Comparison of ENCODE assay signal across 23 cellular contexts in genomic region chr12:27472604-27473003, GRCh38. TPM values are rescaled to one million over a fixed set of nuclear protein-coding genes. Genes with fewer than 3 reads are reported as not detected.
DNase-seq lines count a peak whose midpoint lies in the region; ATAC-seq lines count a peak whose summit lies in the region.
"Had no signal": no experiment of that assay in that cellular context is flagged by ENCODE, and none has a peak within 500 bp of the region (broad histone marks: within the 10 kb centered on the region; RNA-seq: fewer than 3 reads in every experiment).

No MANE protein-coding gene starts in this region.

- no peak overlapping the region for H3K4me3 ChIP-seq in H7 (ENCODE audit: insufficient read depth, low read depth, low read length)
- H3K4me3 ChIP-seq: K562, Peyer's patch, SJSA1 had no signal

- peaks cover 36% of the 10 kb centered on the region for H3K36me3 Mint-ChIP-seq in activated naive CD4-positive, alpha-beta T cell treated with anti-CD3 and anti-CD28 coated beads, Interleukin-2, amount 10 ng/mL, durations not matched to agents 7 days and 5 days
- H3K36me3 Mint-ChIP-seq in activated naive CD4-positive, alpha-beta T cell treated with anti-CD3 and anti-CD28 coated beads for 36 hours (ENCODE audit: low read depth), result peaks cover 3% of the 10 kb centered on the region
- peaks cover 36% of the 10 kb centered on the region for H3K36me3 Mint-ChIP-seq in activated naive CD8-positive, alpha-beta T cell treated with anti-CD3 and anti-CD28 coated beads, Interleukin-2, amount 10 ng/mL, durations not matched to agents 7 days and 5 days
- H3K36me3 Mint-ChIP-seq: CD4-positive, CD25-positive, alpha-beta regulatory T cell had no signal

- peak overlapping the region; percentile 80 for H3K27ac Mint-ChIP-seq in activated naive CD4-positive, alpha-beta T cell treated with anti-CD3 and anti-CD28 coated beads, Interleukin-2, amount 10 ng/mL, durations not matched to agents 7 days and 5 days
- H3K27ac Mint-ChIP-seq in activated naive CD4-positive, alpha-beta T cell treated with anti-CD3 and anti-CD28 coated beads for 36 hours, result no peak overlapping the region
- H3K27ac Mint-ChIP-seq in activated naive CD8-positive, alpha-beta T cell treated with anti-CD3 and anti-CD28 coated beads, Interleukin-2, amount 10 ng/mL, durations not matched to agents 7 days and 5 days, result peak overlapping the region; percentile 80
- H3K27ac Mint-ChIP-seq: B cell; CD4-positive, CD25-positive, alpha-beta regulatory T cell; HFFc6 had no signal

- H3K27me3 Mint-ChIP-seq in activated naive CD4-positive, alpha-beta T cell treated with anti-CD3 and anti-CD28 coated beads, Interleukin-2, amount 10 ng/mL, durations not matched to agents 7 days and 5 days, result no peaks in the 10 kb centered on the region
- H3K27me3 Mint-ChIP-seq in activated naive CD4-positive, alpha-beta T cell treated with anti-CD3 and anti-CD28 coated beads for 36 hours (ENCODE audit: low read depth), result no peaks in the 10 kb centered on the region
- no peaks in the 10 kb centered on the region for H3K27me3 Mint-ChIP-seq in activated naive CD8-positive, alpha-beta T cell treated with anti-CD3 and anti-CD28 coated beads, Interleukin-2, amount 10 ng/mL, durations not matched to agents 7 days and 5 days

- no peak for DNase-seq in activated naive CD4-positive, alpha-beta T cell treated with anti-CD3 and anti-CD28 coated beads, Interleukin-2, amount 10 ng/mL, durations not matched to agents 7 days and 5 days
- DNase-seq in activated naive CD4-positive, alpha-beta T cell treated with anti-CD3 and anti-CD28 coated beads for 36 hours, result no peak
- DNase-seq in SW480 (ENCODE audit: low spot score) (peak; percentile 78), H7 (no peak), NCI-H187 treated with DMSO at 0.1 percent for 48 hours (lab: John Stamatoyannopoulos, UW) (no peak)
- DNase-seq in activated naive CD8-positive, alpha-beta T cell treated with anti-CD3 and anti-CD28 coated beads, Interleukin-2, amount 10 ng/mL, durations not matched to agents 7 days and 5 days, result no peak
- DNase-seq in activated CD8-positive, alpha-beta memory T cell treated with anti-CD3 and anti-CD28 coated beads for 24 hours, result no peak
- DNase-seq: HFFc6, NCI-H1105, NCI-H146, NCI-H2081, NCI-H2171 treated with DMSO at 0.1 percent for 48 hours, NCI-H446, NCI-H526, Peyer's patch had no signal

- POLR2A ChIA-PET in activated naive CD8-positive, alpha-beta T cell treated with anti-CD3 and anti-CD28 coated beads, Interleukin-2, amount 10 ng/mL, durations not matched to agents 7 days and 5 days (lab: Charles Lee), result interaction anchor here (0.5 to 1.5 kb wide), 2 partner anchors 12 to 37 kb away, joined by 3 read pairs; no protein-coding TSS in a partner anchor

- H3K36me3 ChIP-seq in H7 (replicated peaks; ENCODE audit: control insufficient read depth, insufficient read depth, low read length), result no peaks in the 10 kb centered on the region
- H3K36me3 ChIP-seq: Peyer's patch, SJSA1 had no signal

- peak; percentile 91 for ATAC-seq in activated naive CD8-positive, alpha-beta T cell treated with anti-CD3 and anti-CD28 coated beads, Interleukin-2, amount 10 ng/mL, durations not matched to agents 7 days and 5 days (ENCODE audit: low read depth)
- ATAC-seq in GM19328 (IDR thresholded peaks at IDR 0.05; ENCODE audit: unreplicated experiment), result no peak
- ATAC-seq: K562, Right ventricle myocardium inferior had no signal

- peaks cover 29% of the 10 kb centered on the region for H3K9me3 Mint-ChIP-seq in activated naive CD4-positive, alpha-beta T cell treated with anti-CD3 and anti-CD28 coated beads, Interleukin-2, amount 10 ng/mL, durations not matched to agents 7 days and 5 days
- H3K9me3 Mint-ChIP-seq in activated naive CD4-positive, alpha-beta T cell treated with anti-CD3 and anti-CD28 coated beads for 36 hours, result peaks cover 18% of the 10 kb centered on the region
- H3K9me3 Mint-ChIP-seq in activated naive CD8-positive, alpha-beta T cell treated with anti-CD3 and anti-CD28 coated beads, Interleukin-2, amount 10 ng/mL, durations not matched to agents 7 days and 5 days, result peaks cover 22% of the 10 kb centered on the region

- CTCF ChIA-PET in activated naive CD4-positive, alpha-beta T cell treated with anti-CD3 and anti-CD28 coated beads, Interleukin-2, amount 10 ng/mL, durations not matched to agents 7 days and 5 days (lab: Charles Lee), result no interaction called here
- CTCF ChIA-PET in activated naive CD4-positive, alpha-beta T cell treated with anti-CD3 and anti-CD28 coated beads for 36 hours (lab: Charles Lee), result no interaction called here

- no peaks in the 10 kb centered on the region for H3K27me3 ChIP-seq in H7 (ENCODE audit: control insufficient read depth, insufficient read depth, low read length)
- H3K27me3 ChIP-seq: Peyer's patch, SJSA1 had no signal

- H3K4me1 Mint-ChIP-seq in activated naive CD4-positive, alpha-beta T cell treated with anti-CD3 and anti-CD28 coated beads, Interleukin-2, amount 10 ng/mL, durations not matched to agents 7 days and 5 days, result peaks cover 65% of the 10 kb centered on the region
- peaks cover 21% of the 10 kb centered on the region for H3K4me1 Mint-ChIP-seq in activated naive CD4-positive, alpha-beta T cell treated with anti-CD3 and anti-CD28 coated beads for 36 hours (ENCODE audit: low read depth)
- peaks cover 60% of the 10 kb centered on the region for H3K4me1 Mint-ChIP-seq in activated naive CD8-positive, alpha-beta T cell treated with anti-CD3 and anti-CD28 coated beads, Interleukin-2, amount 10 ng/mL, durations not matched to agents 7 days and 5 days
- H3K4me1 Mint-ChIP-seq: CD4-positive, CD25-positive, alpha-beta regulatory T cell had no signal

- H3K4me3 Mint-ChIP-seq in activated naive CD4-positive, alpha-beta T cell treated with anti-CD3 and anti-CD28 coated beads, Interleukin-2, amount 10 ng/mL, durations not matched to agents 7 days and 5 days, result no peak overlapping the region
- no peak overlapping the region for H3K4me3 Mint-ChIP-seq in activated naive CD4-positive, alpha-beta T cell treated with anti-CD3 and anti-CD28 coated beads for 36 hours
- H3K4me3 Mint-ChIP-seq in activated naive CD8-positive, alpha-beta T cell treated with anti-CD3 and anti-CD28 coated beads, Interleukin-2, amount 10 ng/mL, durations not matched to agents 7 days and 5 days, result peak overlapping the region; percentile 67
- H3K4me3 Mint-ChIP-seq: B cell; CD4-positive, CD25-positive, alpha-beta regulatory T cell; HFFc6 had no signal

- intact Hi-C loops in activated naive CD4-positive, alpha-beta T cell treated with anti-CD3 and anti-CD28 coated beads for 36 hours (cut with micrococcal nuclease), result no loop called here

RNA-seq across cellular contexts. Expression of gene SMCO2, which starts 26.1 kb away (rescaled TPM):
- total RNA-seq in activated naive CD4-positive, alpha-beta T cell treated with anti-CD3 and anti-CD28 coated beads for 36 hours, result under 1 TPM; 0.19 to 0.22 TPM
- not detected for total RNA-seq in activated naive CD8-positive, alpha-beta T cell treated with anti-CD3 and anti-CD28 coated beads, Interleukin-2, amount 10 ng/mL, durations not matched to agents 7 days and 5 days
- total RNA-seq in H7 (2014; rRNA removed; shearing (Covaris generic)), result not detected in 2 replicates
- total RNA-seq: A172; B cell; CD4-positive, CD25-positive, alpha-beta regulatory T cell; HFFc6; K562; OCI-LY7; Peyer's patch; Right ventricle myocardium inferior; SJSA1 had no signal

RNA-seq across cellular contexts. Expression of gene PPFIBP1, which starts 51.4 kb away (rescaled TPM):
- 10 to 100 TPM; 43.4 to 43.6 TPM for total RNA-seq in activated naive CD4-positive, alpha-beta T cell treated with anti-CD3 and anti-CD28 coated beads for 36 hours
- 10 to 100 TPM; 14.6 to 18.2 TPM for total RNA-seq in activated naive CD8-positive, alpha-beta T cell treated with anti-CD3 and anti-CD28 coated beads, Interleukin-2, amount 10 ng/mL, durations not matched to agents 7 days and 5 days
- total RNA-seq in H7 (2014; rRNA removed; shearing (Covaris generic)), result 17.0 and 18.7 TPM in 2 replicates
